11 cellular contexts compared by ENCODE assay signal in genomic region chr2:199740111-199740428, GRCh38.
DNase-seq lines count a peak whose midpoint lies in the region; ATAC-seq, FAIRE-seq and TF ChIP-seq lines count a peak whose summit lies in the region.
"Had no signal": no experiment of that assay in that cellular context is flagged by ENCODE, and none has a peak within 500 bp of the region (broad histone marks: within the 10 kb centered on the region; RNA-seq: fewer than 3 reads in every experiment).

No MANE protein-coding gene starts in this region.

- WGBS in HepG2 (ENCODE audit: low lambda C conversion rate), result 29% methylated on average over 5 of the region's 5 CpGs
- 13% methylated on average over 4 of the region's 5 CpGs for WGBS in right lobe of liver (ENCODE audit: insufficient coverage, low coverage, low lambda C conversion rate, missing lambda C conversion rate)
- WGBS in sigmoid colon, 2 donors, result 24 to 42% methylated on average over 5 of the region's 5 CpGs

- H3K27ac Mint-ChIP-seq in type B pancreatic cell, result no peak overlapping the region
- H3K27ac Mint-ChIP-seq: activated CD8-positive, alpha-beta memory T cell treated with anti-CD3 and anti-CD28 coated beads, Interleukin-2, amount 10 ng/mL, durations not matched to agents 7 days and 5 days had no signal

- H4K20me1 ChIP-seq in HepG2 (ENCODE audit: insufficient read depth, low read length), result no peaks in the 10 kb centered on the region
- H4K20me1 ChIP-seq in OCI-LY3 (ENCODE audit: insufficient read depth, low read length), result no peaks in the 10 kb centered on the region

- H2AFZ ChIP-seq in HepG2 (ENCODE audit: low read length), result no peak overlapping the region
- 0 out of 2 replicates have a peak overlapping the region, but pooled peaks have one; percentile 35 for H2AFZ ChIP-seq in OCI-LY3 (ENCODE audit: low read depth, low read length)

- H3K9ac ChIP-seq in HepG2 (ENCODE audit: insufficient read depth, low read depth, low read length), result no peak overlapping the region
- H3K9ac ChIP-seq in OCI-LY3 (ENCODE audit: low read length), result 0 out of 2 replicates have a peak overlapping the region, but pooled peaks have one; percentile 13

- in situ Hi-C loops in HepG2 (cut with HindIII; ENCODE audit: extremely low pct_ligation_motif_present, low pct_unique_long_range_greater_than_20kb), result loop anchor here (5.0 kb wide), 1 partner anchor 38 kb away; no protein-coding TSS in a partner anchor

- peak overlapping the region; percentile 30 for H3K4me3 Mint-ChIP-seq in type B pancreatic cell
- H3K4me3 Mint-ChIP-seq: activated CD8-positive, alpha-beta memory T cell treated with anti-CD3 and anti-CD28 coated beads, Interleukin-2, amount 10 ng/mL, durations not matched to agents 7 days and 5 days had no signal

- CTCF ChIA-PET in HepG2 (lab: Yijun Ruan, JAX; ENCODE audit: low intra/inter-chr PET ratio, low total read pairs), result interaction anchor here (0.7 to 5.8 kb wide), 3 partner anchors 34 to 1425 kb away, joined by 4 to 111 read pairs (median 5); no protein-coding TSS in a partner anchor

- peak overlapping the region; percentile 54 for H3K4me2 ChIP-seq in HepG2 (ENCODE audit: low read depth, low read length)
- H3K4me2 ChIP-seq in OCI-LY3 (ENCODE audit: low read length), result peak overlapping the region; percentile 62

- H3K4me3 ChIP-seq in HepG2 (replicated peaks in 1 of 3; ENCODE audit: insufficient read depth in 1 of 3, low read depth in 2 of 3, low read length in 3 of 3) (0 out of 6 replicates have a peak overlapping the region, but pooled peaks of 1 of the 3 experiments have one; percentile 25), right lobe of liver (no peak overlapping the region), OCI-LY3 (ENCODE audit: low read length) (peak overlapping the region; percentile 30), sigmoid colon (no peak overlapping the region)

- H3K4me1 ChIP-seq in HepG2 (ENCODE audit: insufficient read depth, low read length) (peaks cover 46% of the 10 kb centered on the region), right lobe of liver (peaks cover 0 to 32% (median 7%) of the 10 kb centered on the region in 4 donors), OCI-LY3 (ENCODE audit: low read length) (peaks cover 3% of the 10 kb centered on the region), foreskin keratinocyte (no peaks in the 10 kb centered on the region), sigmoid colon (peaks cover 0 to 13% (median 11%) of the 10 kb centered on the region in 4 donors)

- POLR2A ChIA-PET in HepG2 (lab: Yijun Ruan, JAX), result no interaction called here

- H3K36me3 ChIP-seq in HepG2 (replicated peaks in 1 of 2; ENCODE audit: control insufficient read depth in 1 of 2, insufficient read depth in 2 of 2, low read length in 2 of 2), result no peaks in the 10 kb centered on the region
- no peaks in the 10 kb centered on the region for H3K36me3 ChIP-seq in right lobe of liver
- no peaks in the 10 kb centered on the region for H3K36me3 ChIP-seq in OCI-LY3 (replicated peaks; ENCODE audit: low read depth, low read length)
- H3K36me3 ChIP-seq in sigmoid colon, result no peaks in the 10 kb centered on the region

- TF ChIP-seq CTCF in HepG2 (CRISPR knock-in tag; IDR thresholded peaks at IDR 0.05) (no peak), right lobe of liver (IDR thresholded peaks at IDR 0.05) (peak in 1 of 4 donors; percentile 3), OCI-LY3 (IDR thresholded peaks at IDR 0.05; ENCODE audit: low read depth, low read length) (no peak), foreskin keratinocyte (conservative IDR thresholded peaks at IDR 0.05) (no peak), type B pancreatic cell (conservative IDR thresholded peaks at IDR 0.05) (peak; percentile 44), sigmoid colon (IDR thresholded peaks at IDR 0.05) (no peak)

- peaks cover 26% of the 10 kb centered on the region for H3K4me1 Mint-ChIP-seq in type B pancreatic cell (ENCODE audit: unreplicated experiment)

- DNase-seq in HepG2 (ENCODE audit: low spot score) (no peak), right lobe of liver (no peak), foreskin keratinocyte (peak in 1 of 2 donors; percentile 14), type B pancreatic cell (ENCODE audit: extremely low spot score, unreplicated experiment) (no peak), sigmoid colon (no peak), kidney glomerular epithelial cell (lab: John Stamatoyannopoulos, UW) (no peak)
- DNase-seq: activated gamma-delta T cell, NCI-H2171 had no signal

- no peak for TF ChIP-seq RAD21 in HepG2 (CRISPR knock-in tag; IDR thresholded peaks at IDR 0.05)

- no peaks in the 10 kb centered on the region; a peak in 2 of 5 replicates for H3K27me3 ChIP-seq in HepG2 (ENCODE audit: control insufficient read depth in 1 of 2, insufficient read depth in 2 of 2, low read length in 2 of 2)
- no peaks in the 10 kb centered on the region for H3K27me3 ChIP-seq in right lobe of liver
- peaks cover 42% of the 10 kb centered on the region for H3K27me3 ChIP-seq in OCI-LY3 (ENCODE audit: low read depth, low read length)
- peaks cover 2% of the 10 kb centered on the region for H3K27me3 ChIP-seq in foreskin keratinocyte
- no peaks in the 10 kb centered on the region for H3K27me3 ChIP-seq in sigmoid colon

- no peaks in the 10 kb centered on the region for H3K36me3 Mint-ChIP-seq in type B pancreatic cell
- H3K36me3 Mint-ChIP-seq: activated CD8-positive, alpha-beta memory T cell treated with anti-CD3 and anti-CD28 coated beads, Interleukin-2, amount 10 ng/mL, durations not matched to agents 7 days and 5 days had no signal

- intact Hi-C loops in HepG2 (cut with micrococcal nuclease; ENCODE audit: unreplicated experiment), result loop anchor here (1.0 kb wide), 1 partner anchor 121 kb away; no protein-coding TSS in a partner anchor
- intact Hi-C loops in right lobe of liver (cut with DNase I), result loop anchor here in 1 of 2 donors (5.0 kb wide), 1 partner anchor 33 kb away; no protein-coding TSS in a partner anchor
- intact Hi-C loops in sigmoid colon (cut with DNase I), result loop anchor here (10.0 kb wide), 1 partner anchor 275 kb away; no protein-coding TSS in a partner anchor

- H3K79me2 ChIP-seq in HepG2 (ENCODE audit: insufficient read depth, low read length) (no peaks in the 10 kb centered on the region), OCI-LY3 (ENCODE audit: low read length) (no peaks in the 10 kb centered on the region)

- H3K9me3 Mint-ChIP-seq in type B pancreatic cell, result no peaks in the 10 kb centered on the region

- H3K27ac ChIP-seq in HepG2 (ENCODE audit: extremely low read length, insufficient read depth, low read length), result no peak overlapping the region
- no peak overlapping the region for H3K27ac ChIP-seq in right lobe of liver
- no peak overlapping the region for H3K27ac ChIP-seq in OCI-LY3 (ENCODE audit: low read length)
- no peak overlapping the region for H3K27ac ChIP-seq in foreskin keratinocyte
- H3K27ac ChIP-seq in sigmoid colon, result no peak overlapping the region

- TF ChIP-seq POLR2A in HepG2 (IDR thresholded peaks at IDR 0.05; ENCODE audit: insufficient read depth in 1 of 2, low read depth in 2 of 2, low read length in 2 of 2) (no peak), right lobe of liver (IDR thresholded peaks at IDR 0.05) (no peak), sigmoid colon (IDR thresholded peaks at IDR 0.05) (no peak)

- FAIRE-seq in HepG2 (lab: Jason Lieb, UNC), result no peak

- no TSS peak for BruUV-seq in HepG2 (replicated peaks; lab: Mats Ljungman, UMichigan)

- H3K9me3 ChIP-seq in HepG2 (ENCODE audit: low read length) (no peaks in the 10 kb centered on the region), right lobe of liver (no peaks in the 10 kb centered on the region), OCI-LY3 (ENCODE audit: insufficient read depth, low read length) (no peaks in the 10 kb centered on the region), sigmoid colon (no peaks in the 10 kb centered on the region)

- TF ChIP-seq EP300 in HepG2 (IDR thresholded peaks at IDR 0.05; ENCODE audit: low read depth in 2 of 2, low read length in 2 of 2) (no peak), HepG2 (CRISPR knock-in tag; IDR thresholded peaks at IDR 0.05; ENCODE audit: borderline replicate concordance) (no peak), sigmoid colon (IDR thresholded peaks at IDR 0.05) (no peak)

- H3K27me3 Mint-ChIP-seq in type B pancreatic cell, result peaks cover 57% of the 10 kb centered on the region

- ATAC-seq in HepG2 (0 out of 3 replicates have a peak, but pooled peaks have one; percentile 12), right lobe of liver (no peak), foreskin keratinocyte (peak; percentile 6), GM21786 (IDR thresholded peaks at IDR 0.05; ENCODE audit: unreplicated experiment) (no peak)
- ATAC-seq: activated CD8-positive, alpha-beta memory T cell treated with anti-CD3 and anti-CD28 coated beads, Interleukin-2, amount 10 ng/mL, durations not matched to agents 7 days and 5 days had no signal

TF ChIP-seq in HepG2, 621 proteins besides CTCF, POLR2A, EP300 and RAD21:
- TF ChIP-seq IRF9 (CRISPR knock-in tag; IDR thresholded peaks at IDR 0.05; ENCODE audit: borderline replicate concordance) (no peak), ZNF234 (CRISPR knock-in tag; conservative IDR thresholded peaks at IDR 0.05) (no peak), TFAP4 (IDR thresholded peaks at IDR 0.05; ENCODE audit: borderline replicate concordance, low read depth) (no peak), RNF2 (conservative IDR thresholded peaks at IDR 0.05; ENCODE audit: low read depth) (no peak), SIX1 (CRISPR knock-in tag; IDR thresholded peaks at IDR 0.05; ENCODE audit: borderline replicate concordance) (no peak), RBM22 (optimal IDR thresholded peaks at IDR 0.05; ENCODE audit: low read length) (no peak), ZNF891 (CRISPR knock-in tag; IDR thresholded peaks at IDR 0.05) (no peak), CENPX (CRISPR knock-in tag; IDR thresholded peaks at IDR 0.05) (no peak)

Comparison
In these comparisons a context has a peak if more than half of its experiments do, and no peak if none do; other contexts are left out.
1. ATAC-seq: peak in HepG2 (single experiment) and foreskin keratinocyte (single experiment); none in right lobe of liver (0 of 4) and GM21786 (single experiment).